ENCODE assay signal across 1 cellular context in genomic region chr6:119308048-119308570, GRCh38.
TF ChIP-seq lines count a peak whose summit lies in the region.

No MANE protein-coding gene starts in this region.

TF ChIP-seq in GM12878, 131 proteins besides CTCF, POLR2A, EP300 and RAD21:
- TF ChIP-seq HSF1 (IDR thresholded peaks at IDR 0.05; ENCODE audit: low read depth, low read length) (no peak), BCL3 (IDR thresholded peaks at IDR 0.05; ENCODE audit: borderline replicate concordance, insufficient read depth, low read depth, low read length, poor library complexity, severe bottlenecking) (no peak), TBL1XR1 (IDR thresholded peaks at IDR 0.05; ENCODE audit: low read depth, low read length) (no peak), RAD51 (IDR thresholded peaks at IDR 0.05) (0 out of 2 replicates have a peak, but pooled peaks have one; percentile 42), NR2C1 (IDR thresholded peaks at IDR 0.05) (no peak), HCFC1 (IDR thresholded peaks at IDR 0.05; ENCODE audit: low read length) (no peak), TCF7 (IDR thresholded peaks at IDR 0.05; ENCODE audit: borderline replicate concordance) (no peak), JUNB (IDR thresholded peaks at IDR 0.05) (0 out of 2 replicates have a peak, but pooled peaks have one; percentile 8), CBFB (IDR thresholded peaks at IDR 0.05; ENCODE audit: low read depth) (no peak), CBX3 (IDR thresholded peaks at IDR 0.05; ENCODE audit: borderline replicate concordance, low read depth) (no peak), STAT3 (IDR thresholded peaks at IDR 0.05; ENCODE audit: low read depth, low read length) (no peak), ATF2 (IDR thresholded peaks at IDR 0.05; ENCODE audit: low read length) (no peak), BACH1 (IDR thresholded peaks at IDR 0.05; ENCODE audit: borderline replicate concordance) (peak; percentile 49; the same call in 1 of the 2 replicates), POU2F2 (IDR thresholded peaks at IDR 0.05; ENCODE audit: borderline replicate concordance, low read depth, low read length) (no peak)
